20 cellular contexts compared by ENCODE assay signal in genomic region chr2:120805590-120805989, GRCh38.
"Had no signal": no experiment of that assay in that cellular context is flagged by ENCODE, and none has a peak within 500 bp of the region (broad histone marks: within the 10 kb centered on the region; RNA-seq: fewer than 3 reads in every experiment).

No MANE protein-coding gene starts in this region.

- DNase-seq: activated CD4-positive, alpha-beta T cell treated with anti-CD3 and anti-CD28 coated beads for 1 hour; activated gamma-delta T cell treated with Interleukin-2 at 50 U/mL for 16 hours; activated T-cell treated with anti-CD3 and anti-CD28 coated beads, Interleukin-2, amount 50 U/mL, for 1 hour; anterior cingulate cortex; brain microvascular endothelial cell; caudate nucleus; effector CD8-positive, alpha-beta T cell; kidney glomerular epithelial cell; natural killer cell; right lobe of liver; spleen; stimulated activated CD4-positive, alpha-beta T cell treated with anti-CD3 and anti-CD28 coated beads, Interleukin-4, amount 100 ng/mL, for 1 hour; stimulated activated naive CD4-positive, alpha-beta T cell; T-helper 1 cell; T-helper 9 cell had no signal

- H2AFZ ChIP-seq: hepatocyte, parathyroid adenoma had no signal

- H3K9me3 ChIP-seq: left lung, neutrophil, right lobe of liver, spleen had no signal

- H3K4me1 ChIP-seq: left lung, parathyroid adenoma, right lobe of liver, spleen had no signal

- H3K9ac ChIP-seq: parathyroid adenoma had no signal

- H3K79me2 ChIP-seq: hepatocyte, parathyroid adenoma had no signal

- H3K27ac ChIP-seq: brain microvascular endothelial cell, hepatocyte, left lung, neutrophil, parathyroid adenoma, right lobe of liver, spleen had no signal

- H3K27me3 ChIP-seq: brain microvascular endothelial cell, hepatocyte, right lobe of liver, spleen had no signal

- FAIRE-seq: urothelium cell line had no signal

- H3K4me2 ChIP-seq: hepatocyte had no signal

- H3K36me3 ChIP-seq: left lung, neutrophil, right lobe of liver, spleen had no signal

- H3K4me3 ChIP-seq: hepatocyte, left lung, right lobe of liver, spleen had no signal
